In genomic region chr19:32615569-32615968, GRCh38 we compare ENCODE assay signal across 30 cellular contexts.
"Had no signal": no experiment of that assay in that cellular context is flagged by ENCODE, and none has a peak within 500 bp of the region (broad histone marks: within the 10 kb centered on the region; RNA-seq: fewer than 3 reads in every experiment).

No MANE protein-coding gene starts in this region.

- H3K27me3 Mint-ChIP-seq: naive thymus-derived CD4-positive, alpha-beta T cell; progenitor cell of endocrine pancreas; stimulated activated memory B cell treated with anti-CD40 and anti-IgM and Interleukin-4, amounts not matched to agents 10 μg/mL and 1 μg/mL and 100 μg/mL, for 72 hours; stimulated activated naive CD8-positive, alpha-beta T cell treated with anti-CD3 and anti-CD28 coated beads, Interleukin-15, amount 100 ng/mL, for 72 hours; type B pancreatic cell had no signal

- ATAC-seq: naive thymus-derived CD4-positive, alpha-beta T cell; natural killer cell; pancreas; psoas muscle; right cardiac atrium; right lobe of liver; stimulated activated memory B cell treated with anti-CD40 and anti-IgM and Interleukin-4, amounts not matched to agents 10 μg/mL and 1 μg/mL and 100 μg/mL, for 72 hours; stimulated activated naive CD8-positive, alpha-beta T cell treated with anti-CD3 and anti-CD28 coated beads, Interleukin-15, amount 100 ng/mL, for 72 hours; stimulated activated naive CD8-positive, alpha-beta T cell treated with anti-CD3 and anti-CD28 coated beads, Interleukin-15, Interleukin-2, amounts not matched to agents 100 U/mL and 50 U/mL, for 24 hours had no signal

- H3K4me1 Mint-ChIP-seq: natural killer cell; nephron; neural crest cell; stimulated activated memory B cell treated with anti-CD40 and anti-IgM and Interleukin-4, amounts not matched to agents 10 μg/mL and 1 μg/mL and 100 μg/mL, for 72 hours; stimulated activated naive CD8-positive, alpha-beta T cell treated with anti-CD3 and anti-CD28 coated beads, Interleukin-15, amount 100 ng/mL, for 72 hours had no signal

- H3K9me3 Mint-ChIP-seq: naive thymus-derived CD4-positive, alpha-beta T cell; natural killer cell; neural crest cell; stimulated activated memory B cell treated with anti-CD40 and anti-IgM and Interleukin-4, amounts not matched to agents 10 μg/mL and 1 μg/mL and 100 μg/mL, for 72 hours; stimulated activated naive CD8-positive, alpha-beta T cell treated with anti-CD3 and anti-CD28 coated beads, Interleukin-15, amount 100 ng/mL, for 72 hours had no signal

- FAIRE-seq: pancreas, small intestine, urothelium cell line had no signal

- H3K27me3 ChIP-seq: neutrophil, pancreas, right lobe of liver, sigmoid colon, suprapubic skin, testis, tibial artery, transverse colon, vagina had no signal

- H3K4me3 Mint-ChIP-seq: naive thymus-derived CD4-positive, alpha-beta T cell; natural killer cell; nephron; neural crest cell; stimulated activated memory B cell treated with anti-CD40 and anti-IgM and Interleukin-4, amounts not matched to agents 10 μg/mL and 1 μg/mL and 100 μg/mL, for 72 hours; stimulated activated naive CD8-positive, alpha-beta T cell treated with anti-CD3 and anti-CD28 coated beads, Interleukin-15, amount 100 ng/mL, for 72 hours; type B pancreatic cell had no signal

- H3K27ac Mint-ChIP-seq: natural killer cell; nephron; progenitor cell of endocrine pancreas; stimulated activated memory B cell treated with anti-CD40 and anti-IgM and Interleukin-4, amounts not matched to agents 10 μg/mL and 1 μg/mL and 100 μg/mL, for 72 hours; stimulated activated naive CD8-positive, alpha-beta T cell treated with anti-CD3 and anti-CD28 coated beads, Interleukin-15, amount 100 ng/mL, for 72 hours; type B pancreatic cell had no signal

- H3K27ac ChIP-seq: neutrophil, pancreas, psoas muscle, right lobe of liver, sigmoid colon, suprapubic skin, testis, tibial artery, transverse colon, vagina had no signal

- DNase-seq: naive thymus-derived CD4-positive, alpha-beta T cell; natural killer cell; nucleus accumbens; pancreas; psoas muscle; right cardiac atrium; right lobe of liver; sigmoid colon; small intestine; stimulated activated CD4-positive, alpha-beta T cell treated with anti-CD3 and anti-CD28 coated beads, Interleukin-12 subunit alpha, Interleukin-12 subunit beta, amount 100 ng/mL, for 4 hours; stimulated activated CD4-positive, alpha-beta T cell treated with anti-CD3 and anti-CD28 coated beads, Interleukin-1b, Interleukin-23, amount 100 ng/mL, for 48 hours; stimulated activated CD4-positive, alpha-beta T cell treated with anti-CD3 and anti-CD28 coated beads, Interleukin-4, amount 100 ng/mL, for 1 hour; stimulated activated CD4-positive, alpha-beta T cell treated with anti-CD3 and anti-CD28 coated beads, Interleukin-4, amount 100 ng/mL, for 4 hours; stimulated activated CD8-positive, alpha-beta memory T cell treated with anti-CD3 and anti-CD28 coated beads, Interleukin-4, amount 100 ng/mL, for 48 hours; stimulated activated naive CD4-positive, alpha-beta T cell; stimulated activated naive CD8-positive, alpha-beta T cell treated with anti-CD3 and anti-CD28 coated beads, Interleukin-15, amount 100 ng/mL, for 72 hours; stimulated activated naive CD8-positive, alpha-beta T cell treated with anti-CD3 and anti-CD28 coated beads, Interleukin-15, Interleukin-2, amounts not matched to agents 100 U/mL and 50 U/mL, for 24 hours; substantia nigra; testis; transverse colon had no signal

- H3K4me1 ChIP-seq: pancreas, psoas muscle, right lobe of liver, sigmoid colon, suprapubic skin, testis, tibial artery, transverse colon, vagina had no signal

- H3K4me3 ChIP-seq: pancreas, psoas muscle, right lobe of liver, sigmoid colon, suprapubic skin, testis, tibial artery, transverse colon, vagina had no signal

- H3K9me3 ChIP-seq: neutrophil, pancreas, psoas muscle, right lobe of liver, sigmoid colon, suprapubic skin, testis, tibial artery, transverse colon, vagina had no signal
